In the genomic region with DNA sequence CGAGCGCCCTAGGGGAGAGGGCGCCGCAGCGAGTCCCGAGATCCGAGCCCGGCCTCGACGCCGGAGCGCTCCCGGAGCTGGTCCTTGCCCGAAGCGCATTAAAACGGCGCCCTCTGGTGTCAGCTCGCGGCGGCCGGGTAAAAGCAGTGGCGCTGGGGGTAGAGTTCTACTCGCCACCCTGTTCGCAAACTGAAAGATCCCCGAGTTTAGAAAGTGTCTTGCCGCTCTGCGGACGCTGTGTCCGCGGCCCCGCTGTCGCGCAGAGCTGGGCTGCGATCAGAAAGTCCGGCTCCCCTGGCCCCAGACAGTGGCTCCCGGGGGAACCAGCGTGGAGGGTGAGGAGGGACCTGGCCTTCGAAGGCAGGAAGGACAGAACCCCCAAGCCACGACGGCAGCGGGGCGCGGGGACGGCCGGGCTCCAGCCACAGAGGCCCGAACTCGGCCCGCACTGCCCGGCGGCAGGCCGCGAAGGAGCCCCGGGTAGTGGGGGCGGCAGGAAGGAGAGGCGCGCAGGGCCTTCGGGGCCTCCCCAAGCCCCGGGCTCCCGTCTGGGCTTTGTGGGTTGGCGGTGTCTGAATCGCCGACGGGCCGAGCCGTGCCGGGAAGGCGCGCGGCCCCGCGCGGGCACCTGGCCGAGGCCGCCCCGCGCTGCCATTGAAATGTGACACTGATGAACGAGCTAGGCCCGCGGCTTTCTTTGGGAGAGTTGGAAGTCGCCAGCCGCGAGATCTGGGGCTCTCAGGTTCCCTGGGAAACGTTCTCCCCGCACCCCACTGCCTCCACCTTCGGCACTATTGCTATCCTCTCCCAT, we compare ENCODE assay signal across 8 cellular contexts. TPM values are rescaled to one million over a fixed set of nuclear protein-coding genes. Genes with fewer than 3 reads are reported as not detected.
DNase-seq lines count a peak whose midpoint lies in the region; ATAC-seq and TF ChIP-seq lines count a peak whose summit lies in the region.

No MANE protein-coding gene starts in this region.

- H3K27me3 Mint-ChIP-seq in endothelial cell (ENCODE audit: unreplicated experiment) (peaks cover 3% of the 10 kb centered on the region), mesothelial cell of epicardium (ENCODE audit: low read depth) (no peaks in the 10 kb centered on the region)

- H3K4me3 ChIP-seq in DOHH2 (ENCODE audit: low read length): no peak overlapping the region

- H3K27me3 ChIP-seq in DOHH2 (ENCODE audit: control insufficient read depth, low read length): peaks cover 10% of the 10 kb centered on the region

- peaks cover 7% of the 10 kb centered on the region for H3K4me1 Mint-ChIP-seq in endothelial cell (ENCODE audit: unreplicated experiment)
- peaks cover 8% of the 10 kb centered on the region for H3K4me1 Mint-ChIP-seq in mesothelial cell of epicardium

- no peaks in the 10 kb centered on the region for H3K79me2 ChIP-seq in DOHH2 (ENCODE audit: control insufficient read depth, low read length)

- peaks cover 3% of the 10 kb centered on the region; the same call in 1 of the 2 replicates for H3K4me1 ChIP-seq in DOHH2 (ENCODE audit: control insufficient read depth, low read length)

- peak; percentile 84 for ATAC-seq in HG02852 (IDR thresholded peaks at IDR 0.05; ENCODE audit: unreplicated experiment)

- DNase-seq in NCI-H526 (lab: John Stamatoyannopoulos, UW) (peak; percentile 43 to 88), endothelial cell (ENCODE audit: low spot score) (peak; percentile 96), mesothelial cell of epicardium (ENCODE audit: low spot score in 2 of 2, unreplicated experiment in 2 of 2) (peak; percentile 71 to 93), GDM1 (lab: John Stamatoyannopoulos, UW) (no peak)
- DNase-seq in activated CD8-positive, alpha-beta memory T cell treated with anti-CD3 and anti-CD28 coated beads, Interleukin-2, amount 50 U/mL, for 48 hours: peak; percentile 97
- peak; percentile 68 for DNase-seq in stimulated activated CD8-positive, alpha-beta memory T cell treated with anti-CD3 and anti-CD28 coated beads, Interleukin-15, amount 100 ng/mL, for 1 hour (ENCODE audit: low read depth)

- no peaks in the 10 kb centered on the region for H4K20me1 ChIP-seq in DOHH2 (ENCODE audit: control insufficient read depth, insufficient read depth, low read depth, low read length)

- no peaks in the 10 kb centered on the region for H3K9me3 ChIP-seq in DOHH2 (ENCODE audit: control insufficient read depth, insufficient read depth, low read length)

- no peak overlapping the region for H3K27ac ChIP-seq in DOHH2 (ENCODE audit: low read depth, low read length)

- H3K27ac Mint-ChIP-seq in endothelial cell (ENCODE audit: unreplicated experiment) (no peak overlapping the region), mesothelial cell of epicardium (peak overlapping the region; percentile 78)

- H3K36me3 ChIP-seq in DOHH2 (ENCODE audit: control insufficient read depth, low read length): no peaks in the 10 kb centered on the region

- no peaks in the 10 kb centered on the region for H3K9me2 ChIP-seq in DOHH2 (replicated peaks; ENCODE audit: control insufficient read depth, low read length)

- no peaks in the 10 kb centered on the region for H3F3A ChIP-seq in DOHH2 (ENCODE audit: control insufficient read depth, insufficient read depth)

- TF ChIP-seq CTCF in DOHH2 (IDR thresholded peaks at IDR 0.05; ENCODE audit: low read depth, low read length, poor library complexity, severe bottlenecking) (peak; percentile 91), endothelial cell (IDR thresholded peaks at IDR 0.05; ENCODE audit: unreplicated experiment) (peak; percentile 86), mesothelial cell of epicardium (IDR thresholded peaks at IDR 0.05; ENCODE audit: unreplicated experiment) (peak; percentile 80)

- H3K9me3 Mint-ChIP-seq in endothelial cell (ENCODE audit: unreplicated experiment): no peaks in the 10 kb centered on the region
- peaks cover under 1% of the 10 kb centered on the region for H3K9me3 Mint-ChIP-seq in mesothelial cell of epicardium

- H3K4me3 Mint-ChIP-seq in endothelial cell (ENCODE audit: unreplicated experiment) (peak overlapping the region; percentile 84), mesothelial cell of epicardium (peak overlapping the region; percentile 72)

- H3K36me3 Mint-ChIP-seq in endothelial cell (ENCODE audit: low read depth, unreplicated experiment) (no peaks in the 10 kb centered on the region), mesothelial cell of epicardium (no peaks in the 10 kb centered on the region)

- peak overlapping the region; percentile 30; the same call in 1 of the 2 replicates for H3K4me2 ChIP-seq in DOHH2 (ENCODE audit: low read length)

RNA-seq across cellular contexts. Expression of a gene that starts 39.1 kb away (rescaled TPM):
- total RNA-seq in endothelial cell (ENCODE audit: unreplicated experiment): 16.2 TPM
- total RNA-seq in mesothelial cell of epicardium: 152 to 163 TPM (median 162 TPM) in 3 replicates
